ENCODE assay signal across 12 cellular contexts in genomic region chr12:7321624-7322023, GRCh38. TPM values are rescaled to one million over a fixed set of nuclear protein-coding genes. Genes with fewer than 3 reads are reported as not detected.
"Had no signal": no experiment of that assay in that cellular context is flagged by ENCODE, and none has a peak within 500 bp of the region (broad histone marks: within the 10 kb centered on the region; RNA-seq: fewer than 3 reads in every experiment).

No MANE protein-coding gene starts in this region.

- H3K9me3 ChIP-seq: HAP-1 had no signal

- H2AFZ ChIP-seq: GM23248, GM23338 had no signal

- DNase-seq: GM23248, GOT3, H7, H9, HCEC 1CT, HFFc6 had no signal

- H3K36me3 ChIP-seq: HAP-1 had no signal

- H3K27ac ChIP-seq: GM23248 had no signal

- H3K4me1 ChIP-seq: HAP-1 had no signal

- ATAC-seq: GM23338, HCT116 had no signal

- H3K4me3 ChIP-seq: GM23248, GM23338, HAP-1 had no signal

- FAIRE-seq: H1, H54 had no signal

- H3K9ac ChIP-seq: GM23248 had no signal

- H3K4me2 ChIP-seq: GM23338 had no signal

RNA-seq across cellular contexts. Expression of gene ACSM4, which starts 17.8 kb away (rescaled TPM):
- total RNA-seq: GM23248, GM23338, H1, H4, H9, HFFc6 had no signal
- polyA plus RNA-seq: GM23248, GM23338, H1 had no signal
